Comparison of ENCODE assay signal across 1 cellular context in genomic region chr16:84446086-84446485, GRCh38.
TF ChIP-seq lines count a peak whose summit lies in the region.

No MANE protein-coding gene starts in this region.

TF ChIP-seq in IMR-90, 13 proteins besides CTCF, POLR2A, EP300 and RAD21 (continued from another document):
- TF ChIP-seq ELK1 (IDR thresholded peaks at IDR 0.05; ENCODE audit: borderline replicate concordance, low read depth, low read length), result no peak
- no peak for TF ChIP-seq SMC3 (IDR thresholded peaks at IDR 0.05; ENCODE audit: low read depth, low read length)
